ENCODE assay signal across 8 cellular contexts in genomic region chr3:124986153-124987143, GRCh38. TPM values are rescaled to one million over a fixed set of nuclear protein-coding genes. Genes with fewer than 3 reads are reported as not detected.
DNase-seq lines count a peak whose midpoint lies in the region; ATAC-seq, FAIRE-seq and TF ChIP-seq lines count a peak whose summit lies in the region.

No MANE protein-coding gene starts in this region.

- peaks cover 0 to 4% (median 0%) of the 10 kb centered on the region in 3 donors for H3K36me3 ChIP-seq in pancreas

- H3K4me3 Mint-ChIP-seq in activated CD4-positive, alpha-beta T cell treated with anti-CD3 and anti-CD28 coated beads, Interleukin-2, amount 10 ng/mL, durations not matched to agents 7 days and 5 days = no peak overlapping the region

- DNase-seq in Daoy (ENCODE audit: low read depth) (peak; percentile 97), NCI-H446 treated with DMSO at 0.1 percent for 48 hours (lab: John Stamatoyannopoulos, UW) (peak; percentile 77), epithelial cell of proximal tubule (ENCODE audit: low read depth) (peak; percentile 37), pancreas (no peak), AML-193 (lab: John Stamatoyannopoulos, UW) (no peak), GM19238 (ENCODE audit: insufficient read length, low spot score) (no peak)
- no peak for DNase-seq in activated CD4-positive, alpha-beta T cell treated with anti-CD3 and anti-CD28 coated beads, Interleukin-2, amount 10 ng/mL, durations not matched to agents 7 days and 5 days

- H3K4me1 Mint-ChIP-seq in activated CD4-positive, alpha-beta T cell treated with anti-CD3 and anti-CD28 coated beads, Interleukin-2, amount 10 ng/mL, durations not matched to agents 7 days and 5 days = peaks cover 2% of the 10 kb centered on the region

- H3K27ac ChIP-seq in pancreas = no peak overlapping the region

- POLR2A ChIA-PET in activated CD4-positive, alpha-beta T cell treated with anti-CD3 and anti-CD28 coated beads, Interleukin-2, amount 10 ng/mL, durations not matched to agents 7 days and 5 days (lab: Charles Lee) = no interaction called here

- H3K4me3 ChIP-seq in epithelial cell of proximal tubule (ENCODE audit: low read depth, low read length) (no peak overlapping the region), pancreas (no peak overlapping the region)

- no peaks in the 10 kb centered on the region for H3K4me1 ChIP-seq in pancreas

- H3K27ac Mint-ChIP-seq in activated CD4-positive, alpha-beta T cell treated with anti-CD3 and anti-CD28 coated beads, Interleukin-2, amount 10 ng/mL, durations not matched to agents 7 days and 5 days = no peak overlapping the region

- no peaks in the 10 kb centered on the region for H3K27me3 ChIP-seq in pancreas

- TF ChIP-seq CTCF in epithelial cell of proximal tubule (conservative IDR thresholded peaks at IDR 0.05; ENCODE audit: low read depth, low read length) = peak; percentile 75
- peak in 2 of 4 donors; percentile 21 to 36 for TF ChIP-seq CTCF in pancreas (IDR thresholded peaks at IDR 0.05)

- CTCF ChIA-PET in activated CD4-positive, alpha-beta T cell treated with anti-CD3 and anti-CD28 coated beads, Interleukin-2, amount 10 ng/mL, durations not matched to agents 7 days and 5 days (lab: Charles Lee) = no interaction called here

- intact Hi-C loops in pancreas (cut with DNase I) = loop anchor here in 1 of 3 donors (10.0 kb wide), 1 partner anchor 52 kb away; the partner anchor contains the start of gene MUC13

- whole genome bisulfite sequencing in pancreas, 2 donors = 58 to 64% methylated on average over 7 of the region's 7 CpGs

- peaks cover 23% of the 10 kb centered on the region for H3K36me3 Mint-ChIP-seq in activated CD4-positive, alpha-beta T cell treated with anti-CD3 and anti-CD28 coated beads, Interleukin-2, amount 10 ng/mL, durations not matched to agents 7 days and 5 days (ENCODE audit: low read depth)

- H3K27me3 Mint-ChIP-seq in activated CD4-positive, alpha-beta T cell treated with anti-CD3 and anti-CD28 coated beads, Interleukin-2, amount 10 ng/mL, durations not matched to agents 7 days and 5 days = no peaks in the 10 kb centered on the region

- ATAC-seq in pancreas (peak in 3 of 4 donors; percentile 76 to 77 (median 77)), GM21381 (IDR thresholded peaks at IDR 0.05; ENCODE audit: unreplicated experiment) (no peak)

- no peaks in the 10 kb centered on the region for H3K9me3 Mint-ChIP-seq in activated CD4-positive, alpha-beta T cell treated with anti-CD3 and anti-CD28 coated beads, Interleukin-2, amount 10 ng/mL, durations not matched to agents 7 days and 5 days

- FAIRE-seq in pancreas (lab: Jason Lieb, UNC) = no peak

- no peaks in the 10 kb centered on the region for H3K9me3 ChIP-seq in pancreas

RNA-seq across cellular contexts. Expression of gene MUC13, which starts 51.9 kb away (rescaled TPM):
- total RNA-seq in Daoy (2014; rRNA removed; shearing (Covaris generic)) = 0.11 TPM in 1 of 2 replicates, not detected in the other
- not detected in 2 replicates for total RNA-seq in epithelial cell of proximal tubule
- 1 to 10 TPM; 1.2 to 9.9 (median 3.5) TPM for total RNA-seq in pancreas
- 1 to 10 TPM; 2.8 to 8.2 TPM for polyA plus RNA-seq in pancreas
- not detected for total RNA-seq in activated CD4-positive, alpha-beta T cell treated with anti-CD3 and anti-CD28 coated beads, Interleukin-2, amount 10 ng/mL, durations not matched to agents 7 days and 5 days

Comparison
In these comparisons a context has a peak if more than half of its experiments do, and no peak if none do; other contexts are left out.
1. DNase-seq: peak in Daoy (single experiment), NCI-H446 treated with DMSO at 0.1 percent for 48 hours (single experiment) and epithelial cell of proximal tubule (single experiment); none in pancreas (0 of 6), activated CD4-positive, alpha-beta T cell treated with anti-CD3 and anti-CD28 coated beads, Interleukin-2, amount 10 ng/mL, durations not matched to agents 7 days and 5 days (single experiment), AML-193 (0 of 2) and GM19238 (single experiment).